In the genomic region with DNA sequence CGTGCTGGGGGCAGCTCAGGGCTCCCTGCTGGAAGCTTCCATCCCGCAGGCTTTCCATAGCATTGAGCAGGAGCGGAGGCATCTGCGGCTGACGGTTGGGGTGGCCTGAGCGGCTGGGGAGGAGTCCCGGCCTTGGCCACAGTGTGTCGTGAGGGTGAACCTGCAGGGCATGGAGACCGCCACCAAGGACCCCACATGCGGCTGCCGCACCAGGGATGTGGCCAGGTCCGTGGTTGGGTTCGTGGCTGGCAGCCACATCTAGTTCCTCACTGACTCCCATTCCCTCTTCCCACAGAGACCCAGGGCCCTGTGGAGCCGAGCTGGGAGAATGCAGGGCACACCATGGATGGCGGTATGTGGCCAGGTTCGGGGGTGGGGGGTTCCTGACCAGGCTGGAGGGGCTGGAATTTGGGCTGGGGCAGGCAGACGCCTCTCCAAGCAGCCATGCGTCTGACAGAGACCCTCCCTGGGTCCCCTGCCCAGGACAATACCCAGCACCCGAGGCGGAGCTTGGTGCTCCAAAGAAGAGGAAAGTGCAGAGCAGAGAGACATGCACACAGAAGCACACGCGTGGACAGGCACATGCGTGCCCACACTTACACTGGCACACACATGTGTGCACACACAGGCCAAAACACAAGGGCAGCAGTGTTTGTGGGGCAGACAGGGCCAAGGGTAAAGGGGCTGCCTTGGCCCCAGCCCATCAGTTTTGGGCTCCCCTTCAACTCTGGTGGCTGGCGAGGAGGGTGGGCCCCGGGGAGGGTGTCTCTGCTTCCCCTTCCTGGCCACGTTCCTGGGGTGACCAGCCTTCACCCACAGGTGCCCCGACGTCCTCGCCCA, we compare ENCODE assay signal across 18 cellular contexts. TPM values are rescaled to one million over a fixed set of nuclear protein-coding genes. Genes with fewer than 3 reads are reported as not detected.
DNase-seq lines count a peak whose midpoint lies in the region; ATAC-seq and TF ChIP-seq lines count a peak whose summit lies in the region.
"Had no signal": no experiment of that assay in that cellular context is flagged by ENCODE, and none has a peak within 500 bp of the region (broad histone marks: within the 10 kb centered on the region; RNA-seq: fewer than 3 reads in every experiment).

No MANE protein-coding gene starts in this region.

- H3K27ac Mint-ChIP-seq in GM23338 = no peak overlapping the region
- no peak overlapping the region for H3K27ac Mint-ChIP-seq in naive thymus-derived CD4-positive, alpha-beta T cell
- H3K27ac Mint-ChIP-seq: progenitor cell of endocrine pancreas, type B pancreatic cell had no signal

- no peak overlapping the region for H3K4me2 ChIP-seq in GM23338
- H3K4me2 ChIP-seq: BLaER1 treated with 17β-estradiol and CSF1 and Interleukin-3, amounts not matched to agents 10 nM and 100 nM had no signal

- no peaks in the 10 kb centered on the region for H3K36me3 ChIP-seq in GM23338 (ENCODE audit: insufficient read depth)
- no peaks in the 10 kb centered on the region for H3K36me3 ChIP-seq in RWPE2 (ENCODE audit: low read depth)
- H3K36me3 ChIP-seq in naive thymus-derived CD4-positive, alpha-beta T cell (ENCODE audit: control insufficient read depth in 2 of 3, insufficient read depth in 3 of 3, low read length in 3 of 3) = no peaks in the 10 kb centered on the region
- H3K36me3 ChIP-seq: BLaER1 treated with 17β-estradiol and CSF1 and Interleukin-3, amounts not matched to agents 10 nM and 100 nM had no signal

- H3K9me2 ChIP-seq in GM23338 (ENCODE audit: insufficient read depth) = no peaks in the 10 kb centered on the region

- H3K27me3 ChIP-seq in GM23338 (ENCODE audit: insufficient read depth) (no peaks in the 10 kb centered on the region), RWPE2 (ENCODE audit: insufficient read depth, poor library complexity, severe bottlenecking) (peaks cover 30% of the 10 kb centered on the region)
- no peaks in the 10 kb centered on the region for H3K27me3 ChIP-seq in naive thymus-derived CD4-positive, alpha-beta T cell (ENCODE audit: control insufficient read depth in 2 of 2, insufficient read depth in 2 of 2, low read length in 2 of 2)

- H3K27ac ChIP-seq in GM23338 (ENCODE audit: low read depth) = no peak overlapping the region
- H3K27ac ChIP-seq in RWPE2 (ENCODE audit: poor library complexity, severe bottlenecking) = no peak overlapping the region
- no peak overlapping the region for H3K27ac ChIP-seq in naive thymus-derived CD4-positive, alpha-beta T cell (ENCODE audit: low read depth, low read length)
- H3K27ac ChIP-seq: BLaER1 treated with 17β-estradiol and CSF1 and Interleukin-3, amounts not matched to agents 10 nM and 100 nM had no signal

- H3K4me3 Mint-ChIP-seq in GM23338 = no peak overlapping the region
- no peak overlapping the region for H3K4me3 Mint-ChIP-seq in naive thymus-derived CD4-positive, alpha-beta T cell
- H3K4me3 Mint-ChIP-seq: type B pancreatic cell had no signal

- H3K27me3 Mint-ChIP-seq in GM23338 (ENCODE audit: insufficient read depth, low read depth, poor library complexity) = peaks cover 4% of the 10 kb centered on the region
- peaks cover 0 to 12% (median 0%) of the 10 kb centered on the region in 5 donors for H3K27me3 Mint-ChIP-seq in naive thymus-derived CD4-positive, alpha-beta T cell

- no peak for ATAC-seq in GM23338
- ATAC-seq in RWPE2 (ENCODE audit: low read depth) = no peak
- no peak for ATAC-seq in naive thymus-derived CD4-positive, alpha-beta T cell
- ATAC-seq in GM19328 (IDR thresholded peaks at IDR 0.05; ENCODE audit: unreplicated experiment) = no peak
- ATAC-seq: HCT116 had no signal

- TF ChIP-seq CTCF in GM23338 (conservative IDR thresholded peaks at IDR 0.05; ENCODE audit: low read depth in 2 of 2) (no peak), RWPE2 (IDR thresholded peaks at IDR 0.05; ENCODE audit: poor library complexity, severe bottlenecking) (no peak), GM13976 (IDR thresholded peaks at IDR 0.05; ENCODE audit: borderline replicate concordance, control extremely low read depth, extremely low read depth, insufficient read depth, missing control alignments) (no peak)

- no peaks in the 10 kb centered on the region for H3F3A ChIP-seq in GM23338 (replicated peaks; ENCODE audit: low read depth)

- POLR2A ChIA-PET in naive thymus-derived CD4-positive, alpha-beta T cell (lab: Charles Lee) = no interaction called here

- H3K4me1 ChIP-seq in GM23338 (ENCODE audit: insufficient read depth) (no peaks in the 10 kb centered on the region), RWPE2 (ENCODE audit: insufficient read depth, poor library complexity, severe bottlenecking) (no peaks in the 10 kb centered on the region)
- no peaks in the 10 kb centered on the region for H3K4me1 ChIP-seq in naive thymus-derived CD4-positive, alpha-beta T cell (ENCODE audit: control insufficient read depth in 2 of 2, insufficient read depth in 2 of 2, low read length in 2 of 2)

- intact Hi-C loops in posterior cingulate gyrus (cut with DNase I) = no loop called here
- intact Hi-C loops in naive thymus-derived CD4-positive, alpha-beta T cell (cut with micrococcal nuclease) = no loop called here

- no peaks in the 10 kb centered on the region for H4K20me1 ChIP-seq in GM23338 (replicated peaks; ENCODE audit: insufficient read depth)

- DNase-seq in GM23338 (ENCODE audit: low spot score) (peak; percentile 1), RWPE2 (ENCODE audit: low spot score) (peak; percentile 62), iPS-NIHi11 (ENCODE audit: low spot score) (peak; percentile 17), posterior cingulate gyrus (peak in 6 of 10 donors; percentile 3 to 84 (median 35)), GM13976 (ENCODE audit: low spot score) (no peak), NCI-H2081 treated with DMSO at 0.1 percent for 48 hours (lab: John Stamatoyannopoulos, UW) (no peak)
- DNase-seq in naive thymus-derived CD4-positive, alpha-beta T cell = no peak
- DNase-seq: hippocampal formation; Kasumi-1; kidney glomerular epithelial cell; NCI-H1436 treated with DMSO at 0.1 percent for 48 hours; stimulated activated naive CD4-positive, alpha-beta T cell treated with Interleukin-2 at 50 U/mL for 16 hours had no signal

- H3K4me1 Mint-ChIP-seq in GM23338 = peaks cover 3% of the 10 kb centered on the region
- H3K4me1 Mint-ChIP-seq in naive thymus-derived CD4-positive, alpha-beta T cell = no peaks in the 10 kb centered on the region

- no peaks in the 10 kb centered on the region for H3K79me2 ChIP-seq in GM23338 (replicated peaks; ENCODE audit: insufficient read depth)

- in situ Hi-C loops in GM13976 (cut with MboI; ENCODE audit: low sequenced_read_pairs, unreplicated experiment) = no loop called here

- H3K9me3 ChIP-seq in RWPE2 (ENCODE audit: severe bottlenecking) = no peaks in the 10 kb centered on the region
- H3K9me3 ChIP-seq in naive thymus-derived CD4-positive, alpha-beta T cell (ENCODE audit: control insufficient read depth in 2 of 3, low read length in 3 of 3) = no peaks in the 10 kb centered on the region
- H3K9me3 ChIP-seq: BLaER1 treated with 17β-estradiol and CSF1 and Interleukin-3, amounts not matched to agents 10 nM and 100 nM had no signal

- CTCF ChIA-PET in naive thymus-derived CD4-positive, alpha-beta T cell (lab: Charles Lee) = no interaction called here

- H3K4me3 ChIP-seq in GM23338 = no peak overlapping the region
- no peak overlapping the region for H3K4me3 ChIP-seq in RWPE2 (ENCODE audit: severe bottlenecking)
- no peak overlapping the region for H3K4me3 ChIP-seq in naive thymus-derived CD4-positive, alpha-beta T cell (ENCODE audit: low read length)
- H3K4me3 ChIP-seq: BLaER1 treated with 17β-estradiol and CSF1 and Interleukin-3, amounts not matched to agents 10 nM and 100 nM had no signal

- H3K9me3 Mint-ChIP-seq in GM23338 = no peaks in the 10 kb centered on the region
- no peaks in the 10 kb centered on the region for H3K9me3 Mint-ChIP-seq in naive thymus-derived CD4-positive, alpha-beta T cell
- H3K9me3 Mint-ChIP-seq: type B pancreatic cell had no signal

- no peaks in the 10 kb centered on the region for H3K36me3 Mint-ChIP-seq in GM23338 (ENCODE audit: low read depth)
- no peaks in the 10 kb centered on the region for H3K36me3 Mint-ChIP-seq in naive thymus-derived CD4-positive, alpha-beta T cell
- H3K36me3 Mint-ChIP-seq: type B pancreatic cell had no signal

- H2AFZ ChIP-seq in GM23338 = no peak overlapping the region

TF ChIP-seq in GM23338, 12 proteins besides CTCF, POLR2A, EP300 and RAD21 (continues in another document):
- TF ChIP-seq ZNF331 (CRISPR knock-in tag; IDR thresholded peaks at IDR 0.05; ENCODE audit: low read depth) (no peak), JUNB (IDR thresholded peaks at IDR 0.05; ENCODE audit: unreplicated experiment) (no peak)

RNA-seq across cellular contexts. Expression of a gene that starts 2.7 kb away (rescaled TPM):
- total RNA-seq in GM23338 (2014; rRNA removed; shearing (Covaris generic)) = 0.90 TPM in 1 of 2 replicates, not detected in the other
- polyA plus RNA-seq in GM23338 (2016; fragmentation: Nextera tagmentation; extraction: Ambion mirVana) = 0.05 and 0.18 TPM in 2 replicates
- total RNA-seq in naive thymus-derived CD4-positive, alpha-beta T cell = not detected
- not detected for polyA plus RNA-seq in naive thymus-derived CD4-positive, alpha-beta T cell
- total RNA-seq: progenitor cell of endocrine pancreas; T-helper 1 cell treated with Interleukin-12 subunit alpha and Interleukin-12 subunit beta and Interleukin-4 antibody, amounts not matched to agents 30 ng/mL and 1 ng/mL, for 36 hours had no signal

Comparison
In these comparisons a context has a peak if more than half of its experiments do, and no peak if none do; other contexts are left out.
1. DNase-seq: peak in GM23338 (single experiment), RWPE2 (single experiment), iPS-NIHi11 (single experiment) and posterior cingulate gyrus (6 of 10); none in GM13976 (single experiment), naive thymus-derived CD4-positive, alpha-beta T cell (0 of 9) and NCI-H2081 treated with DMSO at 0.1 percent for 48 hours (single experiment).